In the genomic region with DNA sequence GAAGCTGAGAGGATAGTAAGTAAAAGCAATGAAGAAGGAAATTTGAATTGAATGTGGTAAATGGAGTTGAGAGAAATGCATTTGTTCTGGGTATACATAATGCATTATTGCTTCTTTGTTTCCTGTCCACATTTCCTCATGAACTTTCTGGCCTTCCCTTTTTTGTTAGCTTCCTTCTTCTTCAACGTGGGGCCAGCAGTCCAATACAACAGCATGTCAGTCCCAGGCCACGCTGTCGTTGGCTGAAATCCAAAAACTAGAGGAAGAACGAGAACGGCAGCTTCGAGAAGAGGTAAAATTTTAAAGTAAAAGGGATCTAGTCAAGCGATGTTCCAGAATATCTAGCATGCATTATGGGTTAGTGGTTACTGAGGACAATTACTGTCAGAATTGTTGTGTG, we compare ENCODE assay signal across 13 cellular contexts. TPM values are rescaled to one million over a fixed set of nuclear protein-coding genes. Genes with fewer than 3 reads are reported as not detected.
DNase-seq lines count a peak whose midpoint lies in the region; ATAC-seq and TF ChIP-seq lines count a peak whose summit lies in the region.
"Had no signal": no experiment of that assay in that cellular context is flagged by ENCODE, and none has a peak within 500 bp of the region (broad histone marks: within the 10 kb centered on the region; RNA-seq: fewer than 3 reads in every experiment).

No MANE protein-coding gene starts in this region.

- intact Hi-C loops in lower lobe of right lung (cut with DNase I): no loop called here

- peaks cover 19% of the 10 kb centered on the region for H3K4me1 ChIP-seq in lower lobe of right lung

- ATAC-seq in lower lobe of right lung (peak; percentile 48 to 70), HG03342 (IDR thresholded peaks at IDR 0.05; ENCODE audit: unreplicated experiment) (no peak), GM21528 (IDR thresholded peaks at IDR 0.05; ENCODE audit: low FRiP score, unreplicated experiment) (no peak)
- ATAC-seq: gastrocnemius medialis had no signal

- peaks cover 36% of the 10 kb centered on the region for H3K4me1 Mint-ChIP-seq in activated naive CD4-positive, alpha-beta T cell treated with anti-CD3 and anti-CD28 coated beads, Interleukin-2, amount 10 ng/mL, durations not matched to agents 7 days and 5 days
- peaks cover 24% of the 10 kb centered on the region for H3K4me1 Mint-ChIP-seq in activated naive CD8-positive, alpha-beta T cell treated with anti-CD3 and anti-CD28 coated beads for 36 hours
- H3K4me1 Mint-ChIP-seq in type B pancreatic cell (ENCODE audit: unreplicated experiment): peaks cover 9% of the 10 kb centered on the region

- CTCF ChIA-PET in activated naive CD4-positive, alpha-beta T cell treated with anti-CD3 and anti-CD28 coated beads, Interleukin-2, amount 10 ng/mL, durations not matched to agents 7 days and 5 days (lab: Charles Lee): interaction anchor here (0.9 kb wide), 1 partner anchor 29 kb away, joined by 3 read pairs; no protein-coding TSS in a partner anchor

- H3K27me3 ChIP-seq in lower lobe of right lung (ENCODE audit: low read depth): no peaks in the 10 kb centered on the region
- H3K27me3 ChIP-seq: gastrocnemius medialis had no signal

- H3K27ac Mint-ChIP-seq in activated naive CD4-positive, alpha-beta T cell treated with anti-CD3 and anti-CD28 coated beads, Interleukin-2, amount 10 ng/mL, durations not matched to agents 7 days and 5 days: peak overlapping the region; percentile 29
- peak overlapping the region; percentile 21 for H3K27ac Mint-ChIP-seq in activated naive CD8-positive, alpha-beta T cell treated with anti-CD3 and anti-CD28 coated beads for 36 hours
- H3K27ac Mint-ChIP-seq in type B pancreatic cell: peak overlapping the region; percentile 27
- H3K27ac Mint-ChIP-seq: progenitor cell of endocrine pancreas had no signal

- peaks cover 87% of the 10 kb centered on the region for H3K36me3 ChIP-seq in lower lobe of right lung

- TF ChIP-seq CTCF in lower lobe of right lung (IDR thresholded peaks at IDR 0.05): no peak
- TF ChIP-seq CTCF in type B pancreatic cell (conservative IDR thresholded peaks at IDR 0.05): no peak

- H3K4me3 ChIP-seq in lower lobe of right lung: no peak overlapping the region
- H3K4me3 ChIP-seq: gastrocnemius medialis had no signal

- H3K36me3 Mint-ChIP-seq in activated naive CD4-positive, alpha-beta T cell treated with anti-CD3 and anti-CD28 coated beads, Interleukin-2, amount 10 ng/mL, durations not matched to agents 7 days and 5 days: peaks cover 65% of the 10 kb centered on the region
- H3K36me3 Mint-ChIP-seq in activated naive CD8-positive, alpha-beta T cell treated with anti-CD3 and anti-CD28 coated beads for 36 hours: peaks cover 25% of the 10 kb centered on the region
- peaks cover 36% of the 10 kb centered on the region for H3K36me3 Mint-ChIP-seq in type B pancreatic cell

- DNase-seq in activated naive CD4-positive, alpha-beta T cell treated with anti-CD3 and anti-CD28 coated beads, Interleukin-2, amount 10 ng/mL, durations not matched to agents 7 days and 5 days: no peak
- no peak for DNase-seq in activated naive CD4-positive, alpha-beta T cell treated with anti-CD3 and anti-CD28 coated beads, Interleukin-2, amount 50 U/mL, for 16 hours
- no peak for DNase-seq in activated naive CD8-positive, alpha-beta T cell treated with anti-CD3 and anti-CD28 coated beads for 36 hours
- DNase-seq in lower lobe of right lung (peak; percentile 69), type B pancreatic cell (ENCODE audit: extremely low spot score, unreplicated experiment) (no peak)
- no peak for DNase-seq in effector CD4-positive, alpha-beta T cell
- DNase-seq: activated CD4-positive, CD25-positive, alpha-beta regulatory T cell treated with anti-CD3 and anti-CD28 coated beads, Interleukin-2, amount 50 U/mL, for 72 hours; NCI-H526 treated with DMSO at 0.1 percent for 48 hours had no signal

- no peak overlapping the region for H3K4me3 Mint-ChIP-seq in activated naive CD4-positive, alpha-beta T cell treated with anti-CD3 and anti-CD28 coated beads, Interleukin-2, amount 10 ng/mL, durations not matched to agents 7 days and 5 days
- H3K4me3 Mint-ChIP-seq in activated naive CD8-positive, alpha-beta T cell treated with anti-CD3 and anti-CD28 coated beads for 36 hours: no peak overlapping the region
- no peak overlapping the region for H3K4me3 Mint-ChIP-seq in type B pancreatic cell
- H3K4me3 Mint-ChIP-seq: brain had no signal

- H3K9me3 ChIP-seq in lower lobe of right lung: no peaks in the 10 kb centered on the region
- H3K9me3 ChIP-seq: gastrocnemius medialis had no signal

- no peak overlapping the region for H3K27ac ChIP-seq in lower lobe of right lung
- H3K27ac ChIP-seq: gastrocnemius medialis had no signal

- H3K27me3 Mint-ChIP-seq in activated naive CD4-positive, alpha-beta T cell treated with anti-CD3 and anti-CD28 coated beads, Interleukin-2, amount 10 ng/mL, durations not matched to agents 7 days and 5 days: no peaks in the 10 kb centered on the region
- H3K27me3 Mint-ChIP-seq in activated naive CD8-positive, alpha-beta T cell treated with anti-CD3 and anti-CD28 coated beads for 36 hours: no peaks in the 10 kb centered on the region
- no peaks in the 10 kb centered on the region for H3K27me3 Mint-ChIP-seq in type B pancreatic cell
- H3K27me3 Mint-ChIP-seq: brain, progenitor cell of endocrine pancreas had no signal

- no peaks in the 10 kb centered on the region for H3K9me3 Mint-ChIP-seq in activated naive CD4-positive, alpha-beta T cell treated with anti-CD3 and anti-CD28 coated beads, Interleukin-2, amount 10 ng/mL, durations not matched to agents 7 days and 5 days
- H3K9me3 Mint-ChIP-seq in activated naive CD8-positive, alpha-beta T cell treated with anti-CD3 and anti-CD28 coated beads for 36 hours: no peaks in the 10 kb centered on the region
- H3K9me3 Mint-ChIP-seq in type B pancreatic cell: no peaks in the 10 kb centered on the region
- H3K9me3 Mint-ChIP-seq: brain had no signal

RNA-seq across cellular contexts. Expression of gene SNORC, which starts 30.4 kb away (rescaled TPM):
- 1 to 10 TPM; 1.5 to 2.4 TPM for total RNA-seq in activated naive CD8-positive, alpha-beta T cell treated with anti-CD3 and anti-CD28 coated beads for 36 hours
- total RNA-seq in lower lobe of right lung (0.53 TPM), type B pancreatic cell (ENCODE audit: low replicate concordance) (7.1 and 28.9 TPM in 2 replicates)

Comparison
In these comparisons a context has a peak if more than half of its experiments do, and no peak if none do; other contexts are left out.
1. ATAC-seq: peak in lower lobe of right lung (2 of 2); none in HG03342 (single experiment) and GM21528 (single experiment).
2. Peak in every context shown above with its lines, with median percentiles within 50 percentile points of each other: H3K27ac Mint-ChIP-seq.